Comparison of ENCODE assay signal across 12 cellular contexts in the genomic region with DNA sequence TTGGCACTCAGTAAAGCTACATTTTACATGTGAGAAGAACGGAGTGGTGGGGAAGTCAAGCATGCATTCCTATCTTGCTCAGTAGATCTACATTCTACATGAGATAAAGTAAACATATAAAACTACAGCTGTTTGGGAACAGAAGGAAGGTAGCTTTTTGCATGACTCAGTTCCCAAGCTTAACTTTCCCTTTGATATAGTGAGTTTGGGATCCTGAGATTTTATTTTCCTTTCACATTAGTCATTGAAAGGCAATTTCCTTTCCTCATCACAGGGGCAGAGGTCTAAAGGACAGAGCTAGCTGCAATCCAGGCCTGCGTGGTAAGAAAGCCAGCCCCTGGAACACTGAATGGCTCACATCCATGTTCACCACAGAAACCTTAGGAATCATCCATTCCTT.
A peak's percentile ranks its signal among the peaks of the same experiment; 100 is the strongest.
DNase-seq lines count a peak whose midpoint lies in the region; ATAC-seq and TF ChIP-seq lines count a peak whose summit lies in the region.
"Had no signal": no experiment of that assay in that cellular context is flagged by ENCODE, and none has a peak within 500 bp of the region (broad histone marks: within the 10 kb centered on the region; RNA-seq: fewer than 3 reads in every experiment).

No MANE protein-coding gene starts in this region.

- TF ChIP-seq CTCF in BJ (IDR thresholded peaks at IDR 0.05; ENCODE audit: insufficient read depth, low read depth, low read length) (no peak), chondrocyte (IDR thresholded peaks at IDR 0.05) (no peak), A673 (conservative IDR thresholded peaks at IDR 0.05; ENCODE audit: low read depth, low read length) (no peak)

- H3K4me3 ChIP-seq in BJ (ENCODE audit: low read depth, low read length): no peak overlapping the region
- no peak overlapping the region for H3K4me3 ChIP-seq in mesodermal cell (ENCODE audit: extremely low read depth, insufficient read depth, low read length, poor library complexity, severe bottlenecking)
- H3K4me3 ChIP-seq in A673 (ENCODE audit: low read depth, low read length, poor library complexity, severe bottlenecking): no peak overlapping the region

- H3K4me3 Mint-ChIP-seq in chondrocyte (ENCODE audit: unreplicated experiment): no peak overlapping the region
- H3K4me3 Mint-ChIP-seq: naive thymus-derived CD8-positive, alpha-beta T cell; stimulated activated memory B cell treated with anti-CD40 and anti-IgM and Interleukin-4, amounts not matched to agents 10 μg/mL and 1 μg/mL and 100 μg/mL, for 72 hours had no signal

- H3K36me3 ChIP-seq in BJ (ENCODE audit: control insufficient read depth, insufficient read depth, low read length) (no peaks in the 10 kb centered on the region), mesodermal cell (ENCODE audit: control insufficient read depth, insufficient read depth, low read length) (no peaks in the 10 kb centered on the region), A673 (ENCODE audit: insufficient read depth, low read length, poor library complexity, severe bottlenecking) (no peaks in the 10 kb centered on the region)

- peaks cover 12% of the 10 kb centered on the region for H3K4me1 ChIP-seq in mesodermal cell (ENCODE audit: control insufficient read depth, insufficient read depth, low read length, poor library complexity, severe bottlenecking)
- no peaks in the 10 kb centered on the region for H3K4me1 ChIP-seq in A673 (ENCODE audit: insufficient read depth, low read length, poor library complexity, severe bottlenecking)

- intact Hi-C loops in A673 (cut with micrococcal nuclease; ENCODE audit: unreplicated experiment): no loop called here

- H3K9me3 Mint-ChIP-seq in chondrocyte (ENCODE audit: low read depth): peaks cover 4% of the 10 kb centered on the region
- H3K9me3 Mint-ChIP-seq: stimulated activated memory B cell treated with anti-CD40 and anti-IgM and Interleukin-4, amounts not matched to agents 10 μg/mL and 1 μg/mL and 100 μg/mL, for 72 hours had no signal

- no TSS peak for BruUV-seq in A673 (replicated peaks; lab: Mats Ljungman, UMichigan)

- peak overlapping the region; percentile 84 for H3K27ac Mint-ChIP-seq in chondrocyte (ENCODE audit: unreplicated experiment)
- H3K27ac Mint-ChIP-seq: naive thymus-derived CD8-positive, alpha-beta T cell; stimulated activated memory B cell treated with anti-CD40 and anti-IgM and Interleukin-4, amounts not matched to agents 10 μg/mL and 1 μg/mL and 100 μg/mL, for 72 hours had no signal

- H3K4me1 Mint-ChIP-seq in chondrocyte (ENCODE audit: low read depth): peaks cover 26% of the 10 kb centered on the region
- H3K4me1 Mint-ChIP-seq: naive thymus-derived CD8-positive, alpha-beta T cell; stimulated activated memory B cell treated with anti-CD40 and anti-IgM and Interleukin-4, amounts not matched to agents 10 μg/mL and 1 μg/mL and 100 μg/mL, for 72 hours had no signal

- CTCF ChIA-PET in BJ (lab: Yijun Ruan, JAX) (interaction anchor here (0.6 to 1.1 kb wide), 2 partner anchors 269 to 608 kb away, joined by 3 read pairs; no protein-coding TSS in a partner anchor), A673 (lab: Charles Lee) (interaction anchor here (0.6 kb wide), 1 partner anchor 1310 kb away, joined by 4 read pairs; no protein-coding TSS in a partner anchor)

- peaks cover 3% of the 10 kb centered on the region for H3K36me3 Mint-ChIP-seq in chondrocyte (ENCODE audit: low read depth)
- H3K36me3 Mint-ChIP-seq: naive thymus-derived CD8-positive, alpha-beta T cell; stimulated activated memory B cell treated with anti-CD40 and anti-IgM and Interleukin-4, amounts not matched to agents 10 μg/mL and 1 μg/mL and 100 μg/mL, for 72 hours had no signal

- H3K27ac ChIP-seq in mesodermal cell (ENCODE audit: low read depth, low read length, severe bottlenecking) (peak overlapping the region; percentile 47), caudate nucleus (ENCODE audit: low read depth, low read length) (no peak overlapping the region), A673 (ENCODE audit: low read depth, low read length, poor library complexity, severe bottlenecking) (no peak overlapping the region)

- peak; percentile 96 for DNase-seq in BJ (ENCODE audit: low read depth)
- DNase-seq in M059J (ENCODE audit: low read depth): peak; percentile 93
- DNase-seq in chondrocyte (ENCODE audit: low spot score): no peak
- DNase-seq in GDM1 (lab: John Stamatoyannopoulos, UW): no peak
- no peak for DNase-seq in caudate nucleus (lab: John Stamatoyannopoulos, UW)
- DNase-seq in A673 (ENCODE audit: low spot score): no peak
- DNase-seq: Calu3; naive thymus-derived CD8-positive, alpha-beta T cell; RPMI8226 had no signal

- no peaks in the 10 kb centered on the region for H3K27me3 Mint-ChIP-seq in chondrocyte (ENCODE audit: low read depth)
- H3K27me3 Mint-ChIP-seq: stimulated activated memory B cell treated with anti-CD40 and anti-IgM and Interleukin-4, amounts not matched to agents 10 μg/mL and 1 μg/mL and 100 μg/mL, for 72 hours had no signal

- H3K27me3 ChIP-seq in BJ (ENCODE audit: control insufficient read depth, insufficient read depth, low read length): no peaks in the 10 kb centered on the region
- no peaks in the 10 kb centered on the region for H3K27me3 ChIP-seq in A673 (replicated peaks; ENCODE audit: insufficient read depth, low read depth, low read length, poor library complexity)

- POLR2A ChIA-PET in BJ (lab: Charles Lee): no interaction called here
- POLR2A ChIA-PET in A673 (lab: Charles Lee; ENCODE audit: low non-redundant PET): no interaction called here

- 71% methylated on average over 1 of the region's 2 CpGs; no CpG with 5 or more reads in 1 of the 2 experiments for WGBS in mesodermal cell (ENCODE audit: insufficient coverage in 2 of 2), 2 experiments

- no peak for ATAC-seq in GM19397 (IDR thresholded peaks at IDR 0.05; ENCODE audit: unreplicated experiment)
- ATAC-seq: naive thymus-derived CD8-positive, alpha-beta T cell; stimulated activated memory B cell treated with anti-CD40 and anti-IgM and Interleukin-4, amounts not matched to agents 10 μg/mL and 1 μg/mL and 100 μg/mL, for 72 hours had no signal

- H3K9me3 ChIP-seq in mesodermal cell (ENCODE audit: control insufficient read depth, low read length): peaks cover 5% of the 10 kb centered on the region
- no peaks in the 10 kb centered on the region for H3K9me3 ChIP-seq in A673 (ENCODE audit: low read depth, low read length, poor library complexity, severe bottlenecking)

Comparison
In these comparisons a context has a peak if more than half of its experiments do, and no peak if none do; other contexts are left out.
1. DNase-seq: peak in BJ (single experiment) and M059J (single experiment); none in chondrocyte (single experiment), GDM1 (single experiment), caudate nucleus (0 of 61) and A673 (single experiment).